Comparison of ENCODE assay signal across 21 cellular contexts in genomic region chr3:101758224-101758623, GRCh38.
"Had no signal": no experiment of that assay in that cellular context is flagged by ENCODE, and none has a peak within 500 bp of the region (broad histone marks: within the 10 kb centered on the region; RNA-seq: fewer than 3 reads in every experiment).

No MANE protein-coding gene starts in this region.

- H3K27ac ChIP-seq: adrenal gland, coronary artery, parathyroid adenoma, tibial artery, uterus had no signal

- H3K27me3 ChIP-seq: adrenal gland, tibial artery, uterus had no signal

- H3K4me3 ChIP-seq: adrenal gland, coronary artery, lung, tibial artery, uterus had no signal

- H3K27me3 Mint-ChIP-seq: activated CD4-positive, alpha-beta memory T cell treated with anti-CD3 and anti-CD28 coated beads for 36 hours; activated CD8-positive, alpha-beta memory T cell treated with anti-CD3 and anti-CD28 coated beads, Interleukin-2, amount 10 ng/mL, durations not matched to agents 7 days and 5 days; activated naive CD4-positive, alpha-beta T cell treated with anti-CD3 and anti-CD28 coated beads, Interleukin-2, amount 50 U/mL, for 24 hours; naive B cell; T-cell had no signal

- DNase-seq: activated CD4-positive, alpha-beta memory T cell treated with anti-CD3 and anti-CD28 coated beads for 36 hours; activated CD4-positive, alpha-beta T cell treated with anti-CD3 and anti-CD28 coated beads for 1 hour; activated CD8-positive, alpha-beta memory T cell treated with anti-CD3 and anti-CD28 coated beads, Interleukin-2, amount 10 ng/mL, durations not matched to agents 7 days and 5 days; activated effector memory CD4-positive, alpha-beta T cell treated with Interleukin-2 at 50 U/mL for 16 hours; activated T-cell treated with anti-CD3 and anti-CD28 coated beads, Interleukin-2, amount 50 U/mL, for 1 hour; adrenal gland; effector CD8-positive, alpha-beta T cell; foreskin fibroblast; naive B cell; retina; stimulated activated CD4-positive, alpha-beta T cell treated with anti-CD3 and anti-CD28 coated beads, Interleukin-12 subunit alpha, Interleukin-12 subunit beta, amount 100 ng/mL, for 4 hours; stimulated activated CD4-positive, alpha-beta T cell treated with anti-CD3 and anti-CD28 coated beads, Interleukin-2, amount 100 ng/mL, for 24 hours; T1000; tibial artery; uterus had no signal

- H3K9me3 Mint-ChIP-seq: activated CD4-positive, alpha-beta memory T cell treated with anti-CD3 and anti-CD28 coated beads for 36 hours; activated naive CD4-positive, alpha-beta T cell treated with anti-CD3 and anti-CD28 coated beads, Interleukin-2, amount 50 U/mL, for 24 hours; naive B cell; stimulated activated effector memory CD8-positive, alpha-beta T cell treated with anti-CD3 and anti-CD28 coated beads, Interleukin-12 subunit alpha, Interleukin-12 subunit beta, amount 100 ng/mL, for 72 hours; T-cell had no signal

- H3K27ac Mint-ChIP-seq: activated CD4-positive, alpha-beta memory T cell treated with anti-CD3 and anti-CD28 coated beads for 36 hours; activated CD8-positive, alpha-beta memory T cell treated with anti-CD3 and anti-CD28 coated beads, Interleukin-2, amount 10 ng/mL, durations not matched to agents 7 days and 5 days; activated naive CD4-positive, alpha-beta T cell treated with anti-CD3 and anti-CD28 coated beads, Interleukin-2, amount 50 U/mL, for 24 hours; stimulated activated effector memory CD8-positive, alpha-beta T cell treated with anti-CD3 and anti-CD28 coated beads, Interleukin-12 subunit alpha, Interleukin-12 subunit beta, amount 100 ng/mL, for 72 hours had no signal

- H3K4me3 Mint-ChIP-seq: activated CD4-positive, alpha-beta memory T cell treated with anti-CD3 and anti-CD28 coated beads for 36 hours; activated CD8-positive, alpha-beta memory T cell treated with anti-CD3 and anti-CD28 coated beads, Interleukin-2, amount 10 ng/mL, durations not matched to agents 7 days and 5 days; activated naive CD4-positive, alpha-beta T cell treated with anti-CD3 and anti-CD28 coated beads, Interleukin-2, amount 50 U/mL, for 24 hours; naive B cell; stimulated activated effector memory CD8-positive, alpha-beta T cell treated with anti-CD3 and anti-CD28 coated beads, Interleukin-12 subunit alpha, Interleukin-12 subunit beta, amount 100 ng/mL, for 72 hours; T-cell had no signal

- ATAC-seq: activated CD8-positive, alpha-beta memory T cell treated with anti-CD3 and anti-CD28 coated beads, Interleukin-2, amount 10 ng/mL, durations not matched to agents 7 days and 5 days; stimulated activated effector memory CD8-positive, alpha-beta T cell treated with anti-CD3 and anti-CD28 coated beads, Interleukin-12 subunit alpha, Interleukin-12 subunit beta, amount 100 ng/mL, for 72 hours; T-cell had no signal
